ENCODE assay signal across 8 cellular contexts in genomic region chrX:55488268-55488558, GRCh38. TPM values are rescaled to one million over a fixed set of nuclear protein-coding genes. Genes with fewer than 3 reads are reported as not detected.
DNase-seq lines count a peak whose midpoint lies in the region; ATAC-seq and TF ChIP-seq lines count a peak whose summit lies in the region.

No MANE protein-coding gene starts in this region.

- no peaks in the 10 kb centered on the region for H4K20me1 ChIP-seq in MM.1S (ENCODE audit: insufficient read depth, low read length)

- H3K4me1 ChIP-seq in MM.1S (ENCODE audit: low read length): peaks cover 21% of the 10 kb centered on the region
- peaks cover 0 to 12% (median 2%) of the 10 kb centered on the region in 4 donors for H3K4me1 ChIP-seq in sigmoid colon

- H3K9ac ChIP-seq in MM.1S (ENCODE audit: low read length): no peak overlapping the region

- H3K27me3 ChIP-seq in MM.1S (replicated peaks; ENCODE audit: insufficient read depth, low read length): no peaks in the 10 kb centered on the region
- H3K27me3 ChIP-seq in sigmoid colon: no peaks in the 10 kb centered on the region

- peak overlapping the region; percentile 67; the same call in 1 of the 2 replicates for H2AFZ ChIP-seq in MM.1S (ENCODE audit: low read length)

- H3K27ac ChIP-seq in MM.1S (ENCODE audit: low read length) (no peak overlapping the region), epithelial cell of prostate (peak overlapping the region; percentile 9), sigmoid colon (peak overlapping the region; percentile 90 to 94 (median 91))

- H3K9me3 ChIP-seq in MM.1S (replicated peaks; ENCODE audit: insufficient read depth, low read length): no peaks in the 10 kb centered on the region
- H3K9me3 ChIP-seq in sigmoid colon: no peaks in the 10 kb centered on the region

- no peaks in the 10 kb centered on the region for H3K79me2 ChIP-seq in MM.1S (ENCODE audit: low read length)

- peaks cover 16% of the 10 kb centered on the region for H3F3A ChIP-seq in MM.1S (ENCODE audit: insufficient read depth, low read length)

- TF ChIP-seq POLR2A in sigmoid colon (IDR thresholded peaks at IDR 0.05): no peak

- 1 to 4% methylated on average over 19 of the region's 19 CpGs for WGBS in sigmoid colon, 2 donors

- H3K4me3 ChIP-seq in MM.1S (ENCODE audit: low read length) (peak overlapping the region; percentile 34; the same call in 1 of the 2 replicates), sigmoid colon (peak overlapping the region in 3 of 4 donors; percentile 65 to 67 (median 65))

- H3K4me2 ChIP-seq in MM.1S (ENCODE audit: low read depth, low read length): peak overlapping the region; percentile 49; the same call in 1 of the 2 replicates

- H3K36me3 ChIP-seq in MM.1S (replicated peaks; ENCODE audit: insufficient read depth, low read length): no peaks in the 10 kb centered on the region
- no peaks in the 10 kb centered on the region for H3K36me3 ChIP-seq in sigmoid colon

- TF ChIP-seq CTCF in MM.1S (IDR thresholded peaks at IDR 0.05; ENCODE audit: low read length) (no peak), sigmoid colon (IDR thresholded peaks at IDR 0.05) (no peak)

- TF ChIP-seq EP300 in sigmoid colon (IDR thresholded peaks at IDR 0.05): no peak

- intact Hi-C loops in sigmoid colon (cut with DNase I): no loop called here

- ATAC-seq in HG03565 (IDR thresholded peaks at IDR 0.05; ENCODE audit: unreplicated experiment): no peak

- H3K9me2 ChIP-seq in MM.1S (replicated peaks; ENCODE audit: insufficient read depth, low read length): no peaks in the 10 kb centered on the region

- DNase-seq in GM19238 (ENCODE audit: insufficient read length, low spot score): peak; percentile 3
- DNase-seq in MM.1S: no peak
- DNase-seq in epithelial cell of prostate (ENCODE audit: low read depth, low spot score): no peak
- no peak for DNase-seq in sigmoid colon
- DNase-seq in NK-92 treated with Interleukin-12 subunit alpha and Interleukin-12 subunit beta, amount 100 ng/mL, for 24 hours (lab: John Stamatoyannopoulos, UW): no peak
- DNase-seq in KG1 (lab: John Stamatoyannopoulos, UW): no peak
- DNase-seq in RPMI8226: no peak

RNA-seq across cellular contexts. Expression of gene USP51, which starts 1.4 kb away (rescaled TPM):
- 1 to 10 TPM; 2.1 to 3.5 (median 2.6) TPM for total RNA-seq in sigmoid colon
- polyA plus RNA-seq in sigmoid colon: under 1 TPM; 0.23 to 0.60 (median 0.47) TPM

RNA-seq across cellular contexts. Expression of gene MAGEH1, which starts 36.3 kb away (rescaled TPM):
- 10 to 100 TPM; 27.3 to 39.8 (median 32.4) TPM for total RNA-seq in sigmoid colon
- 10 to 100 TPM in 1 of 3 donors, 1 to 10 TPM in 2; 2.5 to 16.6 (median 5.4) TPM for polyA plus RNA-seq in sigmoid colon
